8 cellular contexts compared by ENCODE assay signal in genomic region chr17:57085448-57086068, GRCh38. TPM values are rescaled to one million over a fixed set of nuclear protein-coding genes. Genes with fewer than 3 reads are reported as not detected.
DNase-seq lines count a peak whose midpoint lies in the region; ATAC-seq, FAIRE-seq and TF ChIP-seq lines count a peak whose summit lies in the region.

No MANE protein-coding gene starts in this region.

- no peak for FAIRE-seq in small intestine (lab: Jason Lieb, UNC)

- no peaks in the 10 kb centered on the region for H3K27me3 ChIP-seq in KMS-11 (ENCODE audit: insufficient read depth, low read depth)
- H3K27me3 ChIP-seq in body of pancreas, result no peaks in the 10 kb centered on the region
- H3K27me3 ChIP-seq in iPS-20b (ENCODE audit: insufficient read depth, low read length), result peaks cover 13% of the 10 kb centered on the region; the same call in 1 of the 2 replicates
- H3K27me3 ChIP-seq in small intestine (ENCODE audit: control insufficient read depth in 2 of 2, insufficient read depth in 2 of 2, low read length in 2 of 2), result no peaks in the 10 kb centered on the region

- TF ChIP-seq CTCF in KMS-11 (conservative IDR thresholded peaks at IDR 0.05; ENCODE audit: low read depth, low read length) (no peak), body of pancreas (IDR thresholded peaks at IDR 0.05) (no peak)

- H3K4me1 ChIP-seq in KMS-11 (ENCODE audit: low read depth, poor library complexity, severe bottlenecking) (peaks cover 33% of the 10 kb centered on the region), body of pancreas (peaks cover 49% of the 10 kb centered on the region), iPS-20b (ENCODE audit: insufficient read depth, low read length) (peaks cover 29% of the 10 kb centered on the region), small intestine (ENCODE audit: control insufficient read depth in 2 of 2, insufficient read depth in 1 of 2, low read depth in 1 of 2, low read length in 1 of 2) (peaks cover 2 to 17% of the 10 kb centered on the region in 2 donors)

- H3K27me3 Mint-ChIP-seq in T-helper 17 cell, result no peaks in the 10 kb centered on the region

- peaks cover 51% of the 10 kb centered on the region for H3K79me2 ChIP-seq in KMS-11 (ENCODE audit: insufficient read depth, low read depth)

- H3K9me3 ChIP-seq in T-helper 17 cell (ENCODE audit: control insufficient read depth, low read length, poor library complexity, severe bottlenecking), result no peaks in the 10 kb centered on the region
- no peaks in the 10 kb centered on the region for H3K9me3 ChIP-seq in body of pancreas
- H3K9me3 ChIP-seq in iPS-20b (ENCODE audit: insufficient read depth, low read depth, low read length), result no peaks in the 10 kb centered on the region
- H3K9me3 ChIP-seq in small intestine (ENCODE audit: control insufficient read depth, low read depth), result no peaks in the 10 kb centered on the region

- no peak for TF ChIP-seq POLR2A in body of pancreas (IDR thresholded peaks at IDR 0.05)

- H3K36me3 ChIP-seq in KMS-11 (ENCODE audit: insufficient read depth) (no peaks in the 10 kb centered on the region; the same call in 1 of the 2 replicates), body of pancreas (replicated peaks in 1 of 2; ENCODE audit: insufficient read depth in 1 of 2, low read depth in 2 of 2) (no peaks in the 10 kb centered on the region), iPS-20b (ENCODE audit: insufficient read depth, low read depth, low read length) (no peaks in the 10 kb centered on the region), small intestine (ENCODE audit: control insufficient read depth in 2 of 2, insufficient read depth in 2 of 2, low read length in 2 of 2) (no peaks in the 10 kb centered on the region)

- H3K4me1 Mint-ChIP-seq in T-helper 17 cell, result peaks cover 25% of the 10 kb centered on the region

- H3K4me3 Mint-ChIP-seq in T-helper 17 cell, result peak overlapping the region; percentile 90

- peak overlapping the region; percentile 66 for H3K27ac Mint-ChIP-seq in T-helper 17 cell

- H3K4me2 ChIP-seq in KMS-11, result peak overlapping the region; percentile 93

- intact Hi-C loops in body of pancreas (cut with DNase I), result no loop called here

- peaks cover 4% of the 10 kb centered on the region for H3K36me3 Mint-ChIP-seq in T-helper 17 cell (ENCODE audit: low read depth)

- 0% methylated on average over 52 of the region's 75 CpGs; no CpG with 5 or more reads in 1 of the 2 donors for WGBS in body of pancreas, 2 donors
- 0 to 1% (median 1%) methylated on average over 59 to 75 of the region's 75 CpGs for WGBS in small intestine, 3 donors

- H3K27ac ChIP-seq in KMS-11 (peak overlapping the region; percentile 57), body of pancreas (peak overlapping the region; percentile 70 to 94 (median 88)), iPS-20b (ENCODE audit: low read length) (no peak overlapping the region), small intestine (ENCODE audit: low read depth in 1 of 2, low read length in 1 of 2) (peak overlapping the region; percentile 95 to 96)

- peaks cover 25% of the 10 kb centered on the region for H4K20me1 ChIP-seq in KMS-11 (ENCODE audit: insufficient read depth)

- peak; percentile 42 to 59 (median 54) for DNase-seq in T-helper 17 cell
- DNase-seq in body of pancreas, result peak; percentile 59 to 71 (median 68)
- peak; percentile 93 for DNase-seq in small intestine
- no peak for DNase-seq in amniotic stem cell (lab: John Stamatoyannopoulos, UW)

- peak overlapping the region; percentile 72 for H2AFZ ChIP-seq in KMS-11 (ENCODE audit: low read depth)

- H3K4me3 ChIP-seq in GM08714 (ENCODE audit: low read length) (peak overlapping the region; percentile 86), KMS-11 (IDR thresholded peaks at IDR 0.05; ENCODE audit: insufficient read depth, low read depth, low read length) (peak overlapping the region; percentile 24), body of pancreas (peak overlapping the region; percentile 26 to 70), iPS-20b (ENCODE audit: low read length) (peak overlapping the region; percentile 81), small intestine (ENCODE audit: low read depth in 1 of 2, low read length in 2 of 2) (peak overlapping the region; percentile 47 to 79)

- ATAC-seq in GM21737 (IDR thresholded peaks at IDR 0.05; ENCODE audit: unreplicated experiment), result peak; percentile 34
- peak; percentile 56 for ATAC-seq in T-helper 17 cell
- peak; percentile 23 for ATAC-seq in body of pancreas

- H3K9ac ChIP-seq in KMS-11 (peak overlapping the region; percentile 86), iPS-20b (ENCODE audit: low read depth, low read length) (peak overlapping the region; percentile 58; the same call in 1 of the 2 replicates)

RNA-seq across cellular contexts. Expression of gene AKAP1, which starts 0.5 kb away (rescaled TPM):
- 10 to 100 TPM; 25.8 to 26.3 TPM for total RNA-seq in T-helper 17 cell
- total RNA-seq in body of pancreas, result 10 to 100 TPM; 24.4 to 48.5 TPM
- 10 to 100 TPM; 28.9 to 68.6 (median 42.3) TPM for polyA plus RNA-seq in small intestine

Comparison
In these comparisons a context has a peak if more than half of its experiments do, and no peak if none do; other contexts are left out.
1. H3K4me3 ChIP-seq: peak in every context shown above with its lines; median percentile 86 in GM08714; 81 in iPS-20b; 63 in small intestine; 48 in body of pancreas; 24 in KMS-11.